In genomic region chr5:174340221-174340620, GRCh38 we compare ENCODE assay signal across 28 cellular contexts.
DNase-seq lines count a peak whose midpoint lies in the region; ATAC-seq and TF ChIP-seq lines count a peak whose summit lies in the region.
"Had no signal": no experiment of that assay in that cellular context is flagged by ENCODE, and none has a peak within 500 bp of the region (broad histone marks: within the 10 kb centered on the region; RNA-seq: fewer than 3 reads in every experiment).

No MANE protein-coding gene starts in this region.

- in situ Hi-C loops in IMR-90 (cut with MboI; ENCODE audit: low sequenced_read_pairs): no loop called here

- no peak overlapping the region for H2BK15ac ChIP-seq in IMR-90 (ENCODE audit: low read depth, low read length)

- no peaks in the 10 kb centered on the region for H4K20me1 ChIP-seq in IMR-90 (ENCODE audit: insufficient read depth, low read length)

- intact Hi-C loops in IMR-90 (cut with micrococcal nuclease): no loop called here

- DNase-seq in AG04449 (ENCODE audit: low read depth, low spot score) (peak; percentile 23), IMR-90 (peak; percentile 8), amniotic epithelial cell (ENCODE audit: low read depth) (peak; percentile 49), trophoblast cell (no peak), NCI-H69 (lab: John Stamatoyannopoulos, UW) (no peak)
- DNase-seq in activated T-cell treated with anti-CD3 and anti-CD28 coated beads, Interleukin-2, amount 50 U/mL, for 1 hour: no peak
- DNase-seq: 8988T; AML-193; CD4-positive, alpha-beta T cell; GDM1; HFFc6; Kasumi-1; NCI-H1105 treated with DMSO at 0.1 percent for 48 hours; NCI-H146; NCI-H1930; NCI-H2107; NCI-H524; NCI-H774; NK-92 treated with Interleukin-12 subunit alpha and Interleukin-12 subunit beta, amount 100 ng/mL, for 24 hours; PC-9; RPMI8226; SHP77 had no signal

- TF ChIP-seq CTCF in AG04449 (IDR thresholded peaks at IDR 0.05; ENCODE audit: insufficient read depth, low read length, missing control alignments) (no peak), IMR-90 (conservative IDR thresholded peaks at IDR 0.05; ENCODE audit: low read depth, low read length) (no peak)

- H2BK20ac ChIP-seq in IMR-90 (ENCODE audit: low read depth, low read length): no peak overlapping the region

- no peak overlapping the region for H3K56ac ChIP-seq in IMR-90 (ENCODE audit: extremely low read depth, insufficient read depth, low read length)

- H4K12ac ChIP-seq in trophoblast cell (ENCODE audit: low read depth, low read length): no peak overlapping the region

- H4K8ac ChIP-seq in IMR-90 (ENCODE audit: low read depth in 2 of 2, low read length in 2 of 2) (no peak overlapping the region), trophoblast cell (ENCODE audit: low read depth, low read length) (no peak overlapping the region)

- H3K27ac ChIP-seq in IMR-90 (ENCODE audit: insufficient read depth, low read length) (no peak overlapping the region), trophoblast cell (ENCODE audit: low read depth, low read length) (no peak overlapping the region)
- H3K27ac ChIP-seq: BLaER1 treated with 17β-estradiol and CSF1 and Interleukin-3, amounts not matched to agents 10 nM and 100 nM; PC-9 had no signal

- no TSS peak for BruUV-seq in IMR-90 (replicated peaks; lab: Mats Ljungman, UMichigan)

- TF ChIP-seq RAD21 in IMR-90 (IDR thresholded peaks at IDR 0.05; ENCODE audit: low read length): no peak

- H3K9me1 ChIP-seq in IMR-90 (ENCODE audit: insufficient read depth, low read length): no peaks in the 10 kb centered on the region

- ATAC-seq in IMR-90 (ENCODE audit: low read depth) (no peak), HG02678 (IDR thresholded peaks at IDR 0.05; ENCODE audit: unreplicated experiment) (no peak), HG03196 (IDR thresholded peaks at IDR 0.05; ENCODE audit: unreplicated experiment) (no peak)
- ATAC-seq: GM12878, GM23338 had no signal

- H3K9ac ChIP-seq in IMR-90 (ENCODE audit: low read depth, low read length) (no peak overlapping the region), trophoblast cell (ENCODE audit: low read length) (no peak overlapping the region)
- H3K9ac ChIP-seq: BLaER1 treated with 17β-estradiol and CSF1 and Interleukin-3, amounts not matched to agents 10 nM and 100 nM had no signal

- H3K4me1 ChIP-seq in IMR-90 (ENCODE audit: control insufficient read depth, insufficient read depth, low read length) (no peaks in the 10 kb centered on the region), trophoblast cell (ENCODE audit: control insufficient read depth in 1 of 2, insufficient read depth in 2 of 2, low read length in 2 of 2) (peaks cover 34 to 45% of the 10 kb centered on the region in 2 experiments)
- H3K4me1 ChIP-seq: BLaER1 treated with 17β-estradiol and CSF1 and Interleukin-3, amounts not matched to agents 10 nM and 100 nM; HAP-1 had no signal

- no peak overlapping the region for H3K4me3 ChIP-seq in AG04449 (ENCODE audit: low read depth, low read length)
- no peak overlapping the region for H3K4me3 ChIP-seq in IMR-90 (ENCODE audit: insufficient read depth, low read depth, low read length)
- no peak overlapping the region for H3K4me3 ChIP-seq in trophoblast cell (ENCODE audit: low read depth, low read length)
- H3K4me3 ChIP-seq: BLaER1 treated with 17β-estradiol and CSF1 and Interleukin-3, amounts not matched to agents 10 nM and 100 nM; GM12878; GM23338; HAP-1; PC-9 had no signal

- no peak overlapping the region for H3K4me2 ChIP-seq in IMR-90 (ENCODE audit: low read depth, low read length)
- no peak overlapping the region for H3K4me2 ChIP-seq in trophoblast cell (ENCODE audit: low read length)
- H3K4me2 ChIP-seq: BLaER1 treated with 17β-estradiol and CSF1 and Interleukin-3, amounts not matched to agents 10 nM and 100 nM; GM23338; PC-9 had no signal

- POLR2A ChIA-PET in AG04449 (lab: Yijun Ruan, JAX): no interaction called here
- POLR2A ChIA-PET in IMR-90 (lab: Charles Lee; ENCODE audit: unreplicated experiment): no interaction called here

- no peak overlapping the region for H3K14ac ChIP-seq in IMR-90 (replicated peaks; ENCODE audit: low read depth, low read length)
- peak overlapping the region; percentile 54 for H3K14ac ChIP-seq in trophoblast cell (ENCODE audit: low read length)

- H2AK9ac ChIP-seq in IMR-90 (replicated peaks; ENCODE audit: low read depth, low read length, poor library complexity): no peak overlapping the region

- no peaks in the 10 kb centered on the region for H3K9me3 ChIP-seq in IMR-90 (ENCODE audit: control insufficient read depth, insufficient read depth, low read length)
- H3K9me3 ChIP-seq in trophoblast cell (ENCODE audit: insufficient read depth, low read depth, low read length): peaks cover 2% of the 10 kb centered on the region
- H3K9me3 ChIP-seq: BLaER1 treated with 17β-estradiol and CSF1 and Interleukin-3, amounts not matched to agents 10 nM and 100 nM; HAP-1 had no signal

- H3K79me2 ChIP-seq in trophoblast cell (ENCODE audit: control insufficient read depth, insufficient read depth, low read length, poor library complexity): peaks cover 18% of the 10 kb centered on the region

- H3K27me3 ChIP-seq in IMR-90 (ENCODE audit: control insufficient read depth, insufficient read depth, low read length): peaks cover 20% of the 10 kb centered on the region
- H3K27me3 ChIP-seq in trophoblast cell (ENCODE audit: insufficient read depth, low read length): no peaks in the 10 kb centered on the region

- no CpG with 5 or more reads among the region's 5 CpGs for WGBS in IMR-90 (ENCODE audit: extremely low coverage in 2 of 2, insufficient read length in 1 of 2), 2 experiments
- no CpG with 5 or more reads among the region's 5 CpGs for WGBS in trophoblast cell (ENCODE audit: extremely low coverage, insufficient coverage, insufficient read length)

- no peaks in the 10 kb centered on the region for H3K36me3 ChIP-seq in IMR-90 (ENCODE audit: control insufficient read depth, insufficient read depth, low read length)
- H3K36me3 ChIP-seq in trophoblast cell (ENCODE audit: control insufficient read depth in 1 of 2, insufficient read depth in 2 of 2, low read length in 2 of 2): no peaks in the 10 kb centered on the region
- H3K36me3 ChIP-seq: BLaER1 treated with 17β-estradiol and CSF1 and Interleukin-3, amounts not matched to agents 10 nM and 100 nM; HAP-1 had no signal

- CTCF ChIA-PET in AG04449 (lab: Yijun Ruan, JAX) (interaction anchor here (0.8 to 1.8 kb wide), 5 partner anchors 9 to 594 kb away, joined by 3 to 8 read pairs (median 4); no protein-coding TSS in a partner anchor), IMR-90 (lab: Yijun Ruan, JAX) (no interaction called here)

- peak overlapping the region; percentile 85 for H2BK12ac ChIP-seq in trophoblast cell (ENCODE audit: low read length)

- no peaks in the 10 kb centered on the region for H3K79me1 ChIP-seq in IMR-90 (ENCODE audit: low read depth in 1 of 2, low read length in 2 of 2)
- peaks cover 66% of the 10 kb centered on the region for H3K79me1 ChIP-seq in trophoblast cell (ENCODE audit: low read length)

- H4K5ac ChIP-seq in IMR-90 (ENCODE audit: low read depth, low read length): no peak overlapping the region

- H2AFZ ChIP-seq in IMR-90 (replicated peaks; ENCODE audit: low read length, poor library complexity) (no peak overlapping the region), trophoblast cell (ENCODE audit: insufficient read depth, low read length, poor library complexity) (no peak overlapping the region)
- H2AFZ ChIP-seq: GM23338, PC-9 had no signal

- H3K23ac ChIP-seq in IMR-90 (ENCODE audit: low read depth, low read length) (no peak overlapping the region), trophoblast cell (ENCODE audit: low read length) (no peak overlapping the region)

- no peak for TF ChIP-seq POLR2A in IMR-90 (IDR thresholded peaks at IDR 0.05; ENCODE audit: low read depth, low read length)

- H4K91ac ChIP-seq in IMR-90 (ENCODE audit: insufficient read depth, low read depth, low read length) (no peak overlapping the region), trophoblast cell (ENCODE audit: low read depth, low read length) (peak overlapping the region; percentile 91)

- no peak overlapping the region for H2BK5ac ChIP-seq in IMR-90 (ENCODE audit: low read depth, low read length, poor library complexity, severe bottlenecking)
- peak overlapping the region; percentile 92 for H2BK5ac ChIP-seq in trophoblast cell (ENCODE audit: low read depth, low read length, poor library complexity)

- H2AK5ac ChIP-seq in IMR-90 (ENCODE audit: low read depth, low read length) (no peak overlapping the region), trophoblast cell (ENCODE audit: low read length) (no peak overlapping the region)

- H3K4ac ChIP-seq in IMR-90 (ENCODE audit: low read depth, low read length) (no peak overlapping the region), trophoblast cell (ENCODE audit: low read depth, low read length) (no peak overlapping the region)

- no peak overlapping the region for H3K18ac ChIP-seq in IMR-90 (ENCODE audit: low read depth, low read length)
- H3K18ac ChIP-seq in trophoblast cell (ENCODE audit: low read length): no peak overlapping the region

- dilution Hi-C loops in IMR-90 (cut with HindIII; ENCODE audit: low sequenced_read_pairs, unreplicated experiment): no loop called here

- H2BK120ac ChIP-seq in IMR-90 (ENCODE audit: low read depth, low read length) (no peak overlapping the region), trophoblast cell (ENCODE audit: insufficient read depth, low read length, poor library complexity) (peak overlapping the region; percentile 91)

TF ChIP-seq in IMR-90, 13 proteins besides CTCF, POLR2A, EP300 and RAD21 (continues in another document):
- TF ChIP-seq RCOR1 (IDR thresholded peaks at IDR 0.05; ENCODE audit: insufficient replicate concordance, low read length): no peak
- no peak for TF ChIP-seq BHLHE40 (IDR thresholded peaks at IDR 0.05; ENCODE audit: low read depth, low read length)
- TF ChIP-seq SMC3 (IDR thresholded peaks at IDR 0.05; ENCODE audit: low read depth, low read length): no peak
- no peak for TF ChIP-seq FOS (IDR thresholded peaks at IDR 0.05; ENCODE audit: low read depth, low read length)
- TF ChIP-seq RFX5 (IDR thresholded peaks at IDR 0.05; ENCODE audit: low read depth, low read length): no peak
- no peak for TF ChIP-seq MXI1 (IDR thresholded peaks at IDR 0.05; ENCODE audit: borderline replicate concordance, low read depth, low read length)
- TF ChIP-seq ELK1 (IDR thresholded peaks at IDR 0.05; ENCODE audit: borderline replicate concordance, low read depth, low read length): no peak
- TF ChIP-seq NFE2L2 (IDR thresholded peaks at IDR 0.05; ENCODE audit: low read depth, low read length): no peak
- no peak for TF ChIP-seq MAFK (IDR thresholded peaks at IDR 0.05; ENCODE audit: low read depth, low read length)
- TF ChIP-seq CHD1 (IDR thresholded peaks at IDR 0.05; ENCODE audit: low read depth, low read length): no peak

Comparison
In these comparisons a context has a peak if more than half of its experiments do, and no peak if none do; other contexts are left out.
1. DNase-seq: peak in AG04449 (single experiment), IMR-90 (single experiment) and amniotic epithelial cell (single experiment); none in trophoblast cell (0 of 2), NCI-H69 (single experiment) and activated T-cell treated with anti-CD3 and anti-CD28 coated beads, Interleukin-2, amount 50 U/mL, for 1 hour (single experiment).